ENCODE assay signal across 18 cellular contexts in the genomic region with DNA sequence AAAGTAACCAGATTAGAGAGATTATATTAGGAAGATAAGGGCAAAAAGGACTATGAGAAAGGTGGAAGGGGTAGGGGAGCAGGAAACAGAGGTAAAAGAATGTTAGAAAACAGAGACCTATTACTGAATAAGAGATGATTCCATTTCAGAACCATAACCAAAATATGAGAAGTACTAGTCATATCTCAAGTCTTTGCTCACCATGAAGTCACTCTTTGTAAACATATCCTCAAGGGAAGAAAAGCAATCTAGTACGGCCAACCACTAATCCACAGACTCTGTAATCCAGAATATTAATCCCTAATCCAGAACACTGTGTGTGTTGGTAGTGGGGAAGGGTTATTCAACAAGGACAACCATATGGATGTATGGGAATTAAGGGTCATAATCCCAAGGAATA.
DNase-seq lines count a peak whose midpoint lies in the region; ATAC-seq, FAIRE-seq and TF ChIP-seq lines count a peak whose summit lies in the region.
"Had no signal": no experiment of that assay in that cellular context is flagged by ENCODE, and none has a peak within 500 bp of the region (broad histone marks: within the 10 kb centered on the region; RNA-seq: fewer than 3 reads in every experiment).

No MANE protein-coding gene starts in this region.

- intact Hi-C loops in IMR-90 (cut with micrococcal nuclease) = loop anchor here (5.0 kb wide), 1 partner anchor 639 kb away; no protein-coding TSS in a partner anchor

- no peak for TF ChIP-seq RAD21 in IMR-90 (IDR thresholded peaks at IDR 0.05; ENCODE audit: low read length)

- no peak overlapping the region for H2BK5ac ChIP-seq in IMR-90 (ENCODE audit: low read depth, low read length, poor library complexity, severe bottlenecking)

- no CpG with 5 or more reads among the region's 1 CpG for WGBS in IMR-90 (ENCODE audit: extremely low coverage in 2 of 2, insufficient read length in 1 of 2), 2 experiments

- no peak for DNase-seq in D721Med (ENCODE audit: insufficient read length, low spot score)
- DNase-seq in IMR-90 = peak; percentile 3
- DNase-seq in retina = no peak
- DNase-seq in activated naive CD8-positive, alpha-beta T cell treated with anti-CD3 and anti-CD28 coated beads, Interleukin-2, amount 50 U/mL, for 24 hours = no peak
- DNase-seq in SKM-1 (lab: John Stamatoyannopoulos, UW; ENCODE audit: unreplicated experiment) = no peak
- no peak for DNase-seq in neural progenitor cell (ENCODE audit: low spot score)
- DNase-seq: 8988T; CD4-positive, alpha-beta memory T cell; DMS79 treated with DMSO at 0.1 percent for 48 hours; H9 had no signal

- H3K36me3 Mint-ChIP-seq in activated T-helper 17 cell treated with anti-CD3 and anti-CD28 coated beads, Interleukin-2, amount 50 U/mL, for 72 hours (ENCODE audit: low read depth) = no peaks in the 10 kb centered on the region
- H3K36me3 Mint-ChIP-seq in activated naive CD8-positive, alpha-beta T cell treated with anti-CD3 and anti-CD28 coated beads, Interleukin-2, amount 50 U/mL, for 24 hours (ENCODE audit: low read depth) = no peaks in the 10 kb centered on the region
- no peaks in the 10 kb centered on the region for H3K36me3 Mint-ChIP-seq in neural progenitor cell
- H3K36me3 Mint-ChIP-seq: CD14-positive monocyte; CD4-positive, alpha-beta memory T cell had no signal

- H2BK120ac ChIP-seq in IMR-90 (ENCODE audit: low read depth, low read length) = no peak overlapping the region

- TF ChIP-seq POLR2A in IMR-90 (IDR thresholded peaks at IDR 0.05; ENCODE audit: low read depth, low read length) = no peak

- H3K79me1 ChIP-seq in IMR-90 (ENCODE audit: low read depth in 1 of 2, low read length in 2 of 2) = no peaks in the 10 kb centered on the region

- H2AK9ac ChIP-seq in IMR-90 (replicated peaks; ENCODE audit: low read depth, low read length, poor library complexity) = no peak overlapping the region

- no peak overlapping the region for H2BK15ac ChIP-seq in IMR-90 (ENCODE audit: low read depth, low read length)

- no peak for TF ChIP-seq CTCF in D721Med (IDR thresholded peaks at IDR 0.05; ENCODE audit: insufficient read depth, missing control alignments)
- no peak for TF ChIP-seq CTCF in IMR-90 (conservative IDR thresholded peaks at IDR 0.05; ENCODE audit: low read depth, low read length)
- TF ChIP-seq CTCF in OCI-LY3 (IDR thresholded peaks at IDR 0.05; ENCODE audit: low read depth, low read length) = no peak
- TF ChIP-seq CTCF in neural progenitor cell (IDR thresholded peaks at IDR 0.05) = no peak

- peak; percentile 93 for FAIRE-seq in D721Med (lab: Jason Lieb, UNC)
- FAIRE-seq: GM12891, GM19239, H1, HTR-8/SVneo had no signal

- no peaks in the 10 kb centered on the region for H3K4me1 Mint-ChIP-seq in activated T-helper 17 cell treated with anti-CD3 and anti-CD28 coated beads, Interleukin-2, amount 50 U/mL, for 72 hours
- H3K4me1 Mint-ChIP-seq in activated naive CD8-positive, alpha-beta T cell treated with anti-CD3 and anti-CD28 coated beads, Interleukin-2, amount 50 U/mL, for 24 hours = peaks cover 17% of the 10 kb centered on the region
- peaks cover 23% of the 10 kb centered on the region for H3K4me1 Mint-ChIP-seq in neural progenitor cell

- H3K14ac ChIP-seq in IMR-90 (replicated peaks; ENCODE audit: low read depth, low read length) = no peak overlapping the region

- no peaks in the 10 kb centered on the region for H3K9me1 ChIP-seq in IMR-90 (ENCODE audit: insufficient read depth, low read length)

- in situ Hi-C loops in IMR-90 (cut with MboI; ENCODE audit: low sequenced_read_pairs) = no loop called here

- H3K9ac ChIP-seq in IMR-90 (ENCODE audit: low read depth, low read length) (no peak overlapping the region), OCI-LY3 (ENCODE audit: low read length) (no peak overlapping the region), neural progenitor cell (no peak overlapping the region)
- H3K9ac ChIP-seq: BLaER1 had no signal

- H4K8ac ChIP-seq in IMR-90 (ENCODE audit: low read depth in 2 of 2, low read length in 2 of 2) = no peak overlapping the region

- H3K4me2 ChIP-seq in IMR-90 (ENCODE audit: low read depth, low read length) (no peak overlapping the region), OCI-LY3 (ENCODE audit: low read length) (0 out of 2 replicates have a peak overlapping the region, but pooled peaks have one; percentile 19), neural progenitor cell (no peak overlapping the region)
- H3K4me2 ChIP-seq: BLaER1 had no signal

- H3K79me2 ChIP-seq in OCI-LY3 (ENCODE audit: low read length) (no peaks in the 10 kb centered on the region), neural progenitor cell (ENCODE audit: low read depth) (no peaks in the 10 kb centered on the region)

- H4K5ac ChIP-seq in IMR-90 (ENCODE audit: low read depth, low read length) = no peak overlapping the region

- H3K9me3 ChIP-seq in IMR-90 (ENCODE audit: control insufficient read depth, insufficient read depth, low read length) = no peaks in the 10 kb centered on the region
- H3K9me3 ChIP-seq in OCI-LY3 (ENCODE audit: insufficient read depth, low read length) = no peaks in the 10 kb centered on the region
- no peaks in the 10 kb centered on the region for H3K9me3 ChIP-seq in neural progenitor cell (ENCODE audit: low read depth)

- H3K9me3 Mint-ChIP-seq in activated T-helper 17 cell treated with anti-CD3 and anti-CD28 coated beads, Interleukin-2, amount 50 U/mL, for 72 hours = no peaks in the 10 kb centered on the region
- no peaks in the 10 kb centered on the region for H3K9me3 Mint-ChIP-seq in activated naive CD8-positive, alpha-beta T cell treated with anti-CD3 and anti-CD28 coated beads, Interleukin-2, amount 50 U/mL, for 24 hours
- H3K9me3 Mint-ChIP-seq in neural progenitor cell = peaks cover 4% of the 10 kb centered on the region
- H3K9me3 Mint-ChIP-seq: CD4-positive, alpha-beta memory T cell; H9 had no signal

- dilution Hi-C loops in IMR-90 (cut with HindIII; ENCODE audit: low sequenced_read_pairs, unreplicated experiment) = no loop called here

- no peaks in the 10 kb centered on the region for H3K36me3 ChIP-seq in IMR-90 (ENCODE audit: control insufficient read depth, insufficient read depth, low read length)
- H3K36me3 ChIP-seq in OCI-LY3 (replicated peaks; ENCODE audit: low read depth, low read length) = no peaks in the 10 kb centered on the region
- no peaks in the 10 kb centered on the region for H3K36me3 ChIP-seq in neural progenitor cell
- H3K36me3 ChIP-seq: BLaER1 had no signal

- H4K20me1 ChIP-seq in IMR-90 (ENCODE audit: insufficient read depth, low read length) = no peaks in the 10 kb centered on the region
- H4K20me1 ChIP-seq in OCI-LY3 (ENCODE audit: insufficient read depth, low read length) = no peaks in the 10 kb centered on the region
- H4K20me1 ChIP-seq in neural progenitor cell (ENCODE audit: low read depth) = no peaks in the 10 kb centered on the region
- H4K20me1 ChIP-seq: BLaER1 had no signal

- H4K91ac ChIP-seq in IMR-90 (ENCODE audit: insufficient read depth, low read depth, low read length) = no peak overlapping the region

- H2BK20ac ChIP-seq in IMR-90 (ENCODE audit: low read depth, low read length) = no peak overlapping the region

- CTCF ChIA-PET in IMR-90 (lab: Yijun Ruan, JAX) = no interaction called here

- H3K23ac ChIP-seq in IMR-90 (ENCODE audit: low read depth, low read length) = no peak overlapping the region

- H3K4me1 ChIP-seq in IMR-90 (ENCODE audit: control insufficient read depth, insufficient read depth, low read length) (no peaks in the 10 kb centered on the region), OCI-LY3 (ENCODE audit: low read length) (peaks cover 19% of the 10 kb centered on the region), neural progenitor cell (peaks cover 14% of the 10 kb centered on the region)
- H3K4me1 ChIP-seq: BLaER1 had no signal

- no peak overlapping the region for H3K4me3 ChIP-seq in IMR-90 (ENCODE audit: insufficient read depth, low read depth, low read length)
- no peak overlapping the region for H3K4me3 ChIP-seq in OCI-LY3 (ENCODE audit: low read length)
- no peak overlapping the region for H3K4me3 ChIP-seq in neural progenitor cell
- H3K4me3 ChIP-seq: BLaER1 had no signal

- no peak overlapping the region for H2AFZ ChIP-seq in IMR-90 (replicated peaks; ENCODE audit: low read length, poor library complexity)
- H2AFZ ChIP-seq in OCI-LY3 (ENCODE audit: low read depth, low read length) = no peak overlapping the region
- no peak overlapping the region for H2AFZ ChIP-seq in neural progenitor cell (replicated peaks)

- POLR2A ChIA-PET in IMR-90 (lab: Charles Lee; ENCODE audit: unreplicated experiment) = no interaction called here

- no peak for ATAC-seq in IMR-90 (ENCODE audit: low read depth)
- peak; percentile 32 for ATAC-seq in activated T-helper 17 cell treated with anti-CD3 and anti-CD28 coated beads, Interleukin-2, amount 50 U/mL, for 72 hours (replicated peaks)
- no peak for ATAC-seq in activated naive CD8-positive, alpha-beta T cell treated with anti-CD3 and anti-CD28 coated beads, Interleukin-2, amount 50 U/mL, for 24 hours

- H3K27ac ChIP-seq in IMR-90 (ENCODE audit: insufficient read depth, low read length) (no peak overlapping the region), OCI-LY3 (ENCODE audit: low read length) (no peak overlapping the region), neural progenitor cell (no peak overlapping the region)
- H3K27ac ChIP-seq: BLaER1 had no signal

- no TSS peak for BruUV-seq in IMR-90 (replicated peaks; lab: Mats Ljungman, UMichigan)

- H3K27ac Mint-ChIP-seq in activated T-helper 17 cell treated with anti-CD3 and anti-CD28 coated beads, Interleukin-2, amount 50 U/mL, for 72 hours = no peak overlapping the region
- no peak overlapping the region for H3K27ac Mint-ChIP-seq in activated naive CD8-positive, alpha-beta T cell treated with anti-CD3 and anti-CD28 coated beads, Interleukin-2, amount 50 U/mL, for 24 hours
- no peak overlapping the region for H3K27ac Mint-ChIP-seq in neural progenitor cell
- H3K27ac Mint-ChIP-seq: CD14-positive monocyte; CD4-positive, alpha-beta memory T cell; H9 had no signal

- H3K4me3 Mint-ChIP-seq in activated T-helper 17 cell treated with anti-CD3 and anti-CD28 coated beads, Interleukin-2, amount 50 U/mL, for 72 hours = no peak overlapping the region
- H3K4me3 Mint-ChIP-seq in activated naive CD8-positive, alpha-beta T cell treated with anti-CD3 and anti-CD28 coated beads, Interleukin-2, amount 50 U/mL, for 24 hours = no peak overlapping the region
- no peak overlapping the region for H3K4me3 Mint-ChIP-seq in neural progenitor cell
- H3K4me3 Mint-ChIP-seq: CD14-positive monocyte; CD4-positive, alpha-beta memory T cell; H9 had no signal

- H3K27me3 ChIP-seq in IMR-90 (ENCODE audit: control insufficient read depth, insufficient read depth, low read length) (peaks cover 13% of the 10 kb centered on the region), OCI-LY3 (ENCODE audit: low read depth, low read length) (peaks cover 7% of the 10 kb centered on the region; the same call in 1 of the 2 replicates), neural progenitor cell (no peaks in the 10 kb centered on the region)
- H3K27me3 ChIP-seq: BLaER1 had no signal

- H2AK5ac ChIP-seq in IMR-90 (ENCODE audit: low read depth, low read length) = no peak overlapping the region

- no peak overlapping the region for H3K56ac ChIP-seq in IMR-90 (ENCODE audit: extremely low read depth, insufficient read depth, low read length)

- H3K18ac ChIP-seq in IMR-90 (ENCODE audit: low read depth, low read length) = no peak overlapping the region

- H3K27me3 Mint-ChIP-seq in activated T-helper 17 cell treated with anti-CD3 and anti-CD28 coated beads, Interleukin-2, amount 50 U/mL, for 72 hours = no peaks in the 10 kb centered on the region
- peaks cover 4% of the 10 kb centered on the region for H3K27me3 Mint-ChIP-seq in activated naive CD8-positive, alpha-beta T cell treated with anti-CD3 and anti-CD28 coated beads, Interleukin-2, amount 50 U/mL, for 24 hours
- peaks cover 6% of the 10 kb centered on the region for H3K27me3 Mint-ChIP-seq in neural progenitor cell (ENCODE audit: insufficient read depth, low read depth)

- peaks cover 14% of the 10 kb centered on the region for H3F3A ChIP-seq in neural progenitor cell (ENCODE audit: low read depth)

- no peak overlapping the region for H3K4ac ChIP-seq in IMR-90 (ENCODE audit: low read depth, low read length)
